15 cellular contexts compared by ENCODE assay signal in the genomic region with DNA sequence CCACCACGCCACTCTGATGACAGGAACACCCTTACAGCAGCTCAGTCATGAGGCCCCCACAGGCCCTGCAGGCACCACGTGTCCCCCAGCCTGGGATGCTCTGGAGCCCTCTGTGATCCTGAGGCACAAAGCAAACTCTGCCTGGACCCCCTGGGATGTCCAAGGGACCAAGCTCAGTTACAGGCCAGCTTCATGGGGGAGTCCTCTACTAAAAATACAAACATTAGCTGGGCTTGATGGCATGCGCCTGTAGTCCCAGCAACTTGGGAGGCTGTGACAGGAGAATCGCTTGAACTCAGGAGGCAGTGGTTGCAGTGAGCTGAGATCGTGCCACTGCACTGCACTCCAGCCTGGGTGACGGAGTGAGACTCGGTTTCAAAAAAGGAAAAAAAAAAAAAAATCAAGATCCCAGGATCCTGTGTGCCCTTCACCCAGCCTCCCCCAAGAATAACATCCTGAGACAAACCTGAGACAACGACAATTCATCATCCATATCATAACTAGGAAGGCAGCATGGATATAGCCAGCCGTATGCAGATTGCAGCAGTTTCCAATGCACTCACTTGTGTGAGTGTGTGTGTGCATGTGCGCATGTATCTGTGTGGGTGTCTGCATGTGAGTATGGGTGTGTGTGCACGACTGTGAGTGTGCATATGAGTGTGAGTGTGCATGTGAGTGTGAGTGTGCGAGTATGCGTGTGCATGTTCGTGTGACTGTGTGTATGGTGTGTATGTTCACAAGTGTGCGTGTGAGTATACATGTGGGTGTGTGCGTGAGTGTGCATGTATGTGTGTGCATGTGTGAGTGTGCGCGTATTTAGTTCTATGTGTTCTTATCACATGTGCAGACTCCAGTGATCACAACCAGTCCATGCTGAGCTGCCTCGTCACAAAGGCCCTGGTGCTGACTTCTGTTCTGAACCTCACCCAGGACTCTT. TPM values are rescaled to one million over a fixed set of nuclear protein-coding genes. Genes with fewer than 3 reads are reported as not detected.
DNase-seq lines count a peak whose midpoint lies in the region; ATAC-seq and TF ChIP-seq lines count a peak whose summit lies in the region.
"Had no signal": no experiment of that assay in that cellular context is flagged by ENCODE, and none has a peak within 500 bp of the region (broad histone marks: within the 10 kb centered on the region; RNA-seq: fewer than 3 reads in every experiment).

No MANE protein-coding gene starts in this region.

- peaks cover 15% of the 10 kb centered on the region for H3K4me1 ChIP-seq in Caco-2
- H3K4me1 ChIP-seq in gastrocnemius medialis, result peaks cover 85 to 89% of the 10 kb centered on the region in 2 donors

- no peaks in the 10 kb centered on the region for H3K27me3 Mint-ChIP-seq in Caco-2 (ENCODE audit: insufficient read depth, unreplicated experiment)
- peaks cover 9% of the 10 kb centered on the region for H3K27me3 Mint-ChIP-seq in glutamatergic neuron (ENCODE audit: unreplicated experiment)
- H3K27me3 Mint-ChIP-seq: activated naive CD8-positive, alpha-beta T cell treated with anti-CD3 and anti-CD28 coated beads, Interleukin-2, amount 10 ng/mL, durations not matched to agents 7 days and 5 days; B cell had no signal

- H3K27me3 ChIP-seq in Caco-2 (replicated peaks; ENCODE audit: control insufficient read depth, insufficient read depth, low read length) (no peaks in the 10 kb centered on the region), WERI-Rb-1 (ENCODE audit: insufficient read depth, low read depth, severe bottlenecking) (no peaks in the 10 kb centered on the region), gastrocnemius medialis (no peaks in the 10 kb centered on the region)

- no peak for TF ChIP-seq POLR2A in gastrocnemius medialis (IDR thresholded peaks at IDR 0.05)

- H3K36me3 Mint-ChIP-seq in Caco-2 (ENCODE audit: insufficient read depth, unreplicated experiment) (peaks cover 52% of the 10 kb centered on the region), glutamatergic neuron (ENCODE audit: unreplicated experiment) (peaks cover 4% of the 10 kb centered on the region)
- H3K36me3 Mint-ChIP-seq: activated naive CD8-positive, alpha-beta T cell treated with anti-CD3 and anti-CD28 coated beads, Interleukin-2, amount 10 ng/mL, durations not matched to agents 7 days and 5 days had no signal

- CTCF ChIA-PET in Caco-2 (lab: Charles Lee), result no interaction called here

- H3K4me3 Mint-ChIP-seq in Caco-2 (ENCODE audit: unreplicated experiment), result no peak overlapping the region
- H3K4me3 Mint-ChIP-seq in glutamatergic neuron (ENCODE audit: unreplicated experiment), result no peak overlapping the region
- H3K4me3 Mint-ChIP-seq: activated naive CD8-positive, alpha-beta T cell treated with anti-CD3 and anti-CD28 coated beads, Interleukin-2, amount 10 ng/mL, durations not matched to agents 7 days and 5 days; B cell; immature natural killer cell had no signal

- H3K4me3 ChIP-seq in Caco-2 (ENCODE audit: low read depth, low read length), result no peak overlapping the region
- H3K4me3 ChIP-seq in WERI-Rb-1 (ENCODE audit: low read depth, low read length), result no peak overlapping the region
- H3K4me3 ChIP-seq in gastrocnemius medialis, result peak overlapping the region in 3 of 4 donors; percentile 54 to 59 (median 54)

- H3K27ac Mint-ChIP-seq in Caco-2 (ENCODE audit: unreplicated experiment) (peak overlapping the region; percentile 37), glutamatergic neuron (ENCODE audit: unreplicated experiment) (peak overlapping the region; percentile 68)
- H3K27ac Mint-ChIP-seq: activated naive CD8-positive, alpha-beta T cell treated with anti-CD3 and anti-CD28 coated beads, Interleukin-2, amount 10 ng/mL, durations not matched to agents 7 days and 5 days; B cell; immature natural killer cell had no signal

- POLR2A ChIA-PET in Caco-2 (lab: Charles Lee), result no interaction called here

- H3K9me3 ChIP-seq in Caco-2, result no peaks in the 10 kb centered on the region
- H3K9me3 ChIP-seq in WERI-Rb-1 (ENCODE audit: severe bottlenecking), result no peaks in the 10 kb centered on the region
- H3K9me3 ChIP-seq in gastrocnemius medialis, result no peaks in the 10 kb centered on the region

- DNase-seq in Caco-2 (no peak), WERI-Rb-1 (no peak), glutamatergic neuron (no peak), gastrocnemius medialis (no peak), AG08396 (ENCODE audit: low spot score) (no peak), pons (ENCODE audit: low spot score) (no peak), mesenteric fat pad (ENCODE audit: low spot score) (no peak)
- DNase-seq in stimulated activated CD8-positive, alpha-beta memory T cell treated with anti-CD3 and anti-CD28 coated beads, Interleukin-4, amount 100 ng/mL, for 48 hours, result no peak
- DNase-seq: activated CD4-positive, CD25-positive, alpha-beta regulatory T cell; activated naive CD8-positive, alpha-beta T cell treated with anti-CD3 and anti-CD28 coated beads, Interleukin-2, amount 10 ng/mL, durations not matched to agents 7 days and 5 days; dermis blood vessel endothelial cell; DND-41; immature natural killer cell; NCI-H2029 had no signal

- intact Hi-C loops in Caco-2 (cut with micrococcal nuclease; ENCODE audit: unreplicated experiment) (no loop called here), gastrocnemius medialis (cut with DNase I; ENCODE audit: low total_unique reads) (loop anchor here (5.0 kb wide), 3 partner anchors 148 to 252 kb away; no protein-coding TSS in a partner anchor)

- H3K27ac ChIP-seq in WERI-Rb-1 (peak overlapping the region; percentile 39; the same call in 1 of the 2 replicates), gastrocnemius medialis (peak overlapping the region; percentile 91 to 99 (median 96))

- H3K9me3 Mint-ChIP-seq in Caco-2 (ENCODE audit: unreplicated experiment) (no peaks in the 10 kb centered on the region), glutamatergic neuron (ENCODE audit: unreplicated experiment) (peaks cover 14% of the 10 kb centered on the region)
- H3K9me3 Mint-ChIP-seq: activated naive CD8-positive, alpha-beta T cell treated with anti-CD3 and anti-CD28 coated beads, Interleukin-2, amount 10 ng/mL, durations not matched to agents 7 days and 5 days; immature natural killer cell had no signal

- peaks cover 8% of the 10 kb centered on the region for H3K4me1 Mint-ChIP-seq in Caco-2 (ENCODE audit: low read depth, unreplicated experiment)
- peaks cover 36% of the 10 kb centered on the region for H3K4me1 Mint-ChIP-seq in glutamatergic neuron (ENCODE audit: low read depth, unreplicated experiment)

- in situ Hi-C loops in gastrocnemius medialis (cut with MboI; ENCODE audit: low sequenced_read_pairs in 4 of 4), result loop anchor here in 1 of 4 donors (10.0 to 25.0 kb wide), 2 partner anchors 128 to 250 kb away; no protein-coding TSS in a partner anchor

- no TSS peak for BruUV-seq in Caco-2 (replicated peaks; lab: Mats Ljungman, UMichigan)

- TF ChIP-seq CTCF in Caco-2 (IDR thresholded peaks at IDR 0.05; ENCODE audit: insufficient read depth in 1 of 2, low read depth in 1 of 2, low read length in 1 of 2, severe bottlenecking in 1 of 2, unreplicated experiment in 1 of 2) (no peak), WERI-Rb-1 (IDR thresholded peaks at IDR 0.05; ENCODE audit: low read depth, low read length) (no peak), glutamatergic neuron (IDR thresholded peaks at IDR 0.05; ENCODE audit: partially characterized antibody, unreplicated experiment) (no peak), gastrocnemius medialis (IDR thresholded peaks at IDR 0.05 in 4 of 5, conservative IDR thresholded peaks at IDR 0.05 in 1 of 5) (no peak)

- H3K36me3 ChIP-seq in Caco-2 (ENCODE audit: control insufficient read depth, insufficient read depth, low read length) (peaks cover 3% of the 10 kb centered on the region; the same call in 1 of the 2 replicates), WERI-Rb-1 (peaks cover 59% of the 10 kb centered on the region), gastrocnemius medialis (no peaks in the 10 kb centered on the region)

- peak in 1 of 2 donors; percentile 1 for ATAC-seq in gastrocnemius medialis

RNA-seq across cellular contexts. Expression of gene NCOR2, which starts 52.1 kb away (rescaled TPM):
- total RNA-seq in Caco-2 (2022) (243 and 250 TPM in 2 replicates), glutamatergic neuron (ENCODE audit: unreplicated experiment) (360 TPM), gastrocnemius medialis (100 to 1,000 TPM in 2 of 4 donors, 10 to 100 TPM in 2; 37.7 to 123 (median 105) TPM), mesenteric fat pad (248 TPM)

Comparison
In these comparisons a context has a peak if more than half of its experiments do, and no peak if none do; other contexts are left out.
1. H3K4me3 ChIP-seq: peak in gastrocnemius medialis (3 of 4); none in Caco-2 (single experiment) and WERI-Rb-1 (single experiment).